29 cellular contexts compared by ENCODE assay signal in genomic region chr1:194503209-194503608, GRCh38.
DNase-seq lines count a peak whose midpoint lies in the region; ATAC-seq and TF ChIP-seq lines count a peak whose summit lies in the region.
"Had no signal": no experiment of that assay in that cellular context is flagged by ENCODE, and none has a peak within 500 bp of the region (broad histone marks: within the 10 kb centered on the region; RNA-seq: fewer than 3 reads in every experiment).

No MANE protein-coding gene starts in this region.

- no peaks in the 10 kb centered on the region for H3K9me2 ChIP-seq in OCI-LY1 (ENCODE audit: low read depth, low read length)

- H3K27ac ChIP-seq in OCI-LY1 (ENCODE audit: low read depth, low read length, poor library complexity, severe bottlenecking), result peak overlapping the region; percentile 29
- H3K27ac ChIP-seq: SK-N-MC, tibial nerve had no signal

- no peak overlapping the region for H3K4me3 Mint-ChIP-seq in Calu3 (ENCODE audit: low read depth, unreplicated experiment)
- H3K4me3 Mint-ChIP-seq: activated naive CD4-positive, alpha-beta T cell treated with anti-CD3 and anti-CD28 coated beads, Interleukin-2, amount 10 ng/mL, durations not matched to agents 7 days and 5 days; CD14-positive monocyte; stimulated activated naive CD8-positive, alpha-beta T cell treated with anti-CD3 and anti-CD28 coated beads, Interleukin-15, amount 100 ng/mL, for 72 hours had no signal

- H3K4me1 Mint-ChIP-seq in Calu3 (ENCODE audit: low read depth, unreplicated experiment), result no peaks in the 10 kb centered on the region
- H3K4me1 Mint-ChIP-seq: activated naive CD4-positive, alpha-beta T cell treated with anti-CD3 and anti-CD28 coated beads, Interleukin-2, amount 10 ng/mL, durations not matched to agents 7 days and 5 days; CD14-positive monocyte; stimulated activated naive CD8-positive, alpha-beta T cell treated with anti-CD3 and anti-CD28 coated beads, Interleukin-15, amount 100 ng/mL, for 72 hours had no signal

- H3K27me3 Mint-ChIP-seq in Calu3 (ENCODE audit: unreplicated experiment), result no peaks in the 10 kb centered on the region
- H3K27me3 Mint-ChIP-seq: activated naive CD4-positive, alpha-beta T cell treated with anti-CD3 and anti-CD28 coated beads, Interleukin-2, amount 10 ng/mL, durations not matched to agents 7 days and 5 days; stimulated activated naive CD8-positive, alpha-beta T cell treated with anti-CD3 and anti-CD28 coated beads, Interleukin-15, amount 100 ng/mL, for 72 hours had no signal

- H3F3A ChIP-seq in OCI-LY1 (ENCODE audit: insufficient read depth, low read length), result no peaks in the 10 kb centered on the region

- no peaks in the 10 kb centered on the region for H3K36me3 Mint-ChIP-seq in Calu3 (ENCODE audit: insufficient read depth, unreplicated experiment)
- H3K36me3 Mint-ChIP-seq: activated naive CD4-positive, alpha-beta T cell treated with anti-CD3 and anti-CD28 coated beads, Interleukin-2, amount 10 ng/mL, durations not matched to agents 7 days and 5 days; CD14-positive monocyte had no signal

- BruUV-seq in Calu3 (replicated peaks; lab: Mats Ljungman, UMichigan), result no TSS peak

- CTCF ChIA-PET in Calu3 (lab: Charles Lee), result no interaction called here

- H3K27ac Mint-ChIP-seq in Calu3 (ENCODE audit: unreplicated experiment), result no peak overlapping the region
- H3K27ac Mint-ChIP-seq: activated naive CD4-positive, alpha-beta T cell treated with anti-CD3 and anti-CD28 coated beads, Interleukin-2, amount 10 ng/mL, durations not matched to agents 7 days and 5 days; CD14-positive monocyte; stimulated activated naive CD8-positive, alpha-beta T cell treated with anti-CD3 and anti-CD28 coated beads, Interleukin-15, amount 100 ng/mL, for 72 hours had no signal

- H3K79me2 ChIP-seq in OCI-LY1 (ENCODE audit: insufficient read depth, low read length), result no peaks in the 10 kb centered on the region

- no peak for DNase-seq in germinal center (ENCODE audit: low spot score)
- DNase-seq in Calu3, result no peak
- DNase-seq: activated CD4-positive, alpha-beta T cell treated with anti-CD3 and anti-CD28 coated beads for 1 hour; activated CD8-positive, alpha-beta memory T cell treated with anti-CD3 and anti-CD28 coated beads for 24 hours; activated naive CD4-positive, alpha-beta T cell treated with anti-CD3 and anti-CD28 coated beads, Interleukin-2, amount 10 ng/mL, durations not matched to agents 7 days and 5 days; activated T-cell treated with anti-CD3 and anti-CD28 coated beads, Interleukin-2, amount 50 U/mL, for 48 hours; caudate nucleus; erythroblast; foreskin melanocyte; GF-D8; H7; KBM-7; kidney; NCI-H187 treated with DMSO at 0.1 percent for 48 hours; NCI-H226; nucleus accumbens; stimulated activated CD4-positive, alpha-beta T cell treated with anti-CD3 and anti-CD28 coated beads, Interleukin-4, amount 100 ng/mL, for 1 hour; stimulated activated naive CD8-positive, alpha-beta T cell treated with anti-CD3 and anti-CD28 coated beads, Interleukin-15, amount 100 ng/mL, for 72 hours; T1000 had no signal

- TF ChIP-seq CTCF in OCI-LY1 (IDR thresholded peaks at IDR 0.05; ENCODE audit: low read length) (no peak), Calu3 (IDR thresholded peaks at IDR 0.05; ENCODE audit: unreplicated experiment) (no peak)

- peaks cover 23% of the 10 kb centered on the region for H3K4me1 ChIP-seq in OCI-LY1 (ENCODE audit: insufficient read depth, low read length, severe bottlenecking)
- H3K4me1 ChIP-seq: tibial nerve had no signal

- H3K9me3 ChIP-seq in OCI-LY1 (ENCODE audit: low read length), result no peaks in the 10 kb centered on the region
- H3K9me3 ChIP-seq: tibial nerve had no signal

- H3K9ac ChIP-seq in OCI-LY1 (ENCODE audit: low read length), result no peak overlapping the region

- H2AFZ ChIP-seq in OCI-LY1 (ENCODE audit: low read length), result peak overlapping the region; percentile 11; the same call in 1 of the 2 replicates

- intact Hi-C loops in Calu3 (cut with micrococcal nuclease; ENCODE audit: unreplicated experiment), result no loop called here

- no peaks in the 10 kb centered on the region for H3K9me3 Mint-ChIP-seq in Calu3 (ENCODE audit: low read depth, unreplicated experiment)
- H3K9me3 Mint-ChIP-seq: activated naive CD4-positive, alpha-beta T cell treated with anti-CD3 and anti-CD28 coated beads, Interleukin-2, amount 10 ng/mL, durations not matched to agents 7 days and 5 days; stimulated activated naive CD8-positive, alpha-beta T cell treated with anti-CD3 and anti-CD28 coated beads, Interleukin-15, amount 100 ng/mL, for 72 hours had no signal

- H4K20me1 ChIP-seq in OCI-LY1 (ENCODE audit: insufficient read depth, low read length), result no peaks in the 10 kb centered on the region

- H3K27me3 ChIP-seq in OCI-LY1 (ENCODE audit: insufficient read depth, low read length), result no peaks in the 10 kb centered on the region
- H3K27me3 ChIP-seq: tibial nerve had no signal

- 0 out of 2 replicates have a peak overlapping the region, but pooled peaks have one; percentile 10 for H3K4me2 ChIP-seq in OCI-LY1 (ENCODE audit: low read length)

- peak; percentile 66 for ATAC-seq in GM18499 (IDR thresholded peaks at IDR 0.05; ENCODE audit: insufficient read depth, unreplicated experiment)
- ATAC-seq in GM19372 (IDR thresholded peaks at IDR 0.05; ENCODE audit: low read depth, unreplicated experiment), result peak; percentile 96
- ATAC-seq in HG02973 (IDR thresholded peaks at IDR 0.05; ENCODE audit: unreplicated experiment), result peak; percentile 71
- no peak for ATAC-seq in GM19455 (IDR thresholded peaks at IDR 0.05; ENCODE audit: unreplicated experiment)
- no peak for ATAC-seq in GM21360 (IDR thresholded peaks at IDR 0.05; ENCODE audit: unreplicated experiment)
- ATAC-seq: stimulated activated naive CD8-positive, alpha-beta T cell treated with anti-CD3 and anti-CD28 coated beads, Interleukin-15, amount 100 ng/mL, for 72 hours had no signal

- no peak overlapping the region for H3K4me3 ChIP-seq in OCI-LY1 (ENCODE audit: low read depth, low read length, poor library complexity, severe bottlenecking)
- H3K4me3 ChIP-seq: lung, SK-N-MC, tibial nerve had no signal

- H3K36me3 ChIP-seq in OCI-LY1 (ENCODE audit: insufficient read depth, low read length), result no peaks in the 10 kb centered on the region
- H3K36me3 ChIP-seq: tibial nerve had no signal

Comparison
In these comparisons a context has a peak if more than half of its experiments do, and no peak if none do; other contexts are left out.
1. ATAC-seq: peak in GM18499 (single experiment), GM19372 (single experiment) and HG02973 (single experiment); none in GM19455 (single experiment) and GM21360 (single experiment).